Comparison of ENCODE assay signal across 1 cellular context in the genomic region with DNA sequence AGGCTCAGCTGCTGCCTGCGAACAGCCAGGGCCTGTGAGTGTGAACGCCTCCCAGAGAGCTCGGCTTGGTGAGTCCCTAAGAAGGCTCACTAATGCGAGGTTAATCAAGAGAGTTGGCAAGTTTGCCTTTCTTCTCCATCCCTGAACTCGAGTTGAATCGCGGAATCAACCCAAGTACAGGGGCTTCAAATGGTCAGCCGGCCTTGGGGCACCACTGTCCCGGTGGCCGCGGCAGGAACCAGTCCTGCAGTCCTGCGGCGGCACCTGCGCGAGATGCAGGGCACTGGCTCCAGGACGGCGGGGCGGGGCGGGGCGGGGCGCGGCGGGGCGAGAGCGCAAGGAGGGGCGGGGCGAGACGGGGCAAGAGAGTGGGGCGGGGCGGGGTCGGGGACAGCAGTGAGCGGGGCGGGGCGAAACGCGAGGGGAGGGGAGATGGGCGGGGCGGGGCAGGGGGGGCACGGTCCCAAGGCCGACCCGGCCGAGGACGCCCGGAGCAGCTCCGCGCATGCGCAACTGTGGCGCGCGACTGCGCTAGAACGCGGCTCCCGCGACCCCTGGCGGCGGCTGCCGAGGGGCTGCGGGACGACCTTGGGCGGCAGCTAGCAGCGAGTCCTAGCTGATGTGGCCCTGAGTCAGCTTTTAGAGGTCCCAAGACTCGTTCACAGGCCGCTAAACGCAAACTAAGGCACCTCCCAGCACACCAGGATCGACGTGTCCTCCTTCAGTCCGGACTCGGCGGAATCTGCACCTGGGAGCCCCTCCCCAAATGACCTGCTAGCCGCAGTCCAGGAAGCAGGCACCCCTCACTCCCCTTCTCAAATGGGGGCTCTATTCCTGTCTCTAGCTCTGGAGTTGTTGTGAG.
TF ChIP-seq lines count a peak whose summit lies in the region.

No MANE protein-coding gene starts in this region.

TF ChIP-seq in neural cell, 6 proteins besides CTCF, POLR2A, EP300 and RAD21 (continued from another document):
- TF ChIP-seq REST (IDR thresholded peaks at IDR 0.05; ENCODE audit: borderline replicate concordance), result no peak
- TF ChIP-seq SMC3 (conservative IDR thresholded peaks at IDR 0.05; ENCODE audit: poor library complexity), result peak; percentile 85
